Comparison of ENCODE assay signal across 13 cellular contexts in the genomic region with DNA sequence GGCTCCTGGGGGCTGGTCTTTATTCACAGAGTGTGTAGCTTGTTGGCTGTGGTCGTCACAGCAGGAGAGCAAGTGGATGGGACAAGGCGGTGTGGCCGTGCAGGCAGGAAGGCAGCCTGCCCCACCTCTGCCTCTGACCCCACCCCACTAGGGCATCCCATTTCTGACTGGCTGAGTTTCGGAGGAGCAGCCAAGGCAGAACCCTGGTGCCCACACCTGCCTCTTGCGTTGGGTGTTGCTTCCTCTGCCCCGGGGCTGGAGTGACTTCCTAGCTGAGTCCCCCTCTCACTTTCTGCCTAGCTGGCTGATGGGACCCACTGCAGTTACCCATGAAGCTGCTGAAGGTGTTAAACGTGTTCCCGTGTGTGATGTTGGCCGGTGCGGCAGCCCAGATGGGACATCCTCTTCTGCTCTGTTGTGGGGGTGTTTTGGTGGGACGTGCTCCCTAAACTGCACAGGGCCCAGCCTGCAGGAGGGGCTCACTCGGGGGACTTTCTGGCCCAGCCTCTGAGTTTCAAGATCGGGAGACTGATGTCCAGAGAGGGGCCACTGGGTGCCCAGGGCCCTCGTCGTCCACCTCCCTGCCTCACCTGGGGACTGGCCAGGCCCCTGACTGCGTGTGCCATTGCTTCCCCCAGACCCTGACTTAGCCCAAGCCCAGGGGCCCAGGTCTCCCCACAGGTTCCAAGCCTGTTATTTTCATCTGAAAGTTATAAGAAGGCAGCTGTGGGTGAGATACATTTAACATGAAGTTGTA.
DNase-seq lines count a peak whose midpoint lies in the region; ATAC-seq, FAIRE-seq and TF ChIP-seq lines count a peak whose summit lies in the region.
"Had no signal": no experiment of that assay in that cellular context is flagged by ENCODE, and none has a peak within 500 bp of the region (broad histone marks: within the 10 kb centered on the region; RNA-seq: fewer than 3 reads in every experiment).

No MANE protein-coding gene starts in this region.

- H2BK15ac ChIP-seq in mesenchymal stem cell (ENCODE audit: low read depth, poor library complexity, severe bottlenecking): peak overlapping the region; percentile 29

- H3K79me2 ChIP-seq in astrocyte (ENCODE audit: insufficient read depth, low read length): no peaks in the 10 kb centered on the region

- no peak overlapping the region for H2BK12ac ChIP-seq in mesenchymal stem cell (ENCODE audit: low read length in 2 of 2)

- H3K36me3 ChIP-seq in astrocyte (ENCODE audit: insufficient read depth, low read length) (no peaks in the 10 kb centered on the region), mesenchymal stem cell (ENCODE audit: control insufficient read depth in 1 of 2, insufficient read depth in 2 of 2, low read depth in 1 of 2, low read length in 2 of 2) (peaks cover 0 to 7% of the 10 kb centered on the region in 2 experiments)
- H3K36me3 ChIP-seq: BLaER1 treated with 17β-estradiol and CSF1 and Interleukin-3, amounts not matched to agents 10 nM and 100 nM had no signal

- H3K9me3 ChIP-seq in astrocyte (ENCODE audit: insufficient read depth, low read depth, low read length) (no peaks in the 10 kb centered on the region), mesenchymal stem cell (ENCODE audit: control insufficient read depth, low read length) (no peaks in the 10 kb centered on the region)
- H3K9me3 ChIP-seq: BLaER1 treated with 17β-estradiol and CSF1 and Interleukin-3, amounts not matched to agents 10 nM and 100 nM had no signal

- H3K4me3 ChIP-seq in astrocyte (ENCODE audit: insufficient read depth, low read depth, low read length) (no peak overlapping the region), mesenchymal stem cell (ENCODE audit: insufficient read depth in 1 of 2, low read depth in 1 of 2, low read length in 2 of 2) (no peak overlapping the region)
- H3K4me3 ChIP-seq: BLaER1 treated with 17β-estradiol and CSF1 and Interleukin-3, amounts not matched to agents 10 nM and 100 nM had no signal

- H2BK120ac ChIP-seq in mesenchymal stem cell (ENCODE audit: low read depth, low read length): no peak overlapping the region

- H3K27ac Mint-ChIP-seq in astrocyte (ENCODE audit: unreplicated experiment): no peak overlapping the region
- no peak overlapping the region for H3K27ac Mint-ChIP-seq in activated T-helper 1 cell treated with anti-CD3 and anti-CD28 coated beads, Interleukin-12 subunit alpha, Interleukin-12 subunit beta, Interleukin-2, Interleukin-4 antibody, amounts not matched to agents 30 ng/mL and 10 ng/mL and 1 ng/mL, durations not matched to agents 14 hours and 24 hours and 36 hours
- H3K27ac Mint-ChIP-seq: CD4-positive, CD25-positive, alpha-beta regulatory T cell had no signal

- no peak overlapping the region for H3K4me3 Mint-ChIP-seq in astrocyte (ENCODE audit: unreplicated experiment)
- no peak overlapping the region for H3K4me3 Mint-ChIP-seq in activated T-helper 1 cell treated with anti-CD3 and anti-CD28 coated beads, Interleukin-12 subunit alpha, Interleukin-12 subunit beta, Interleukin-2, Interleukin-4 antibody, amounts not matched to agents 30 ng/mL and 10 ng/mL and 1 ng/mL, durations not matched to agents 14 hours and 24 hours and 36 hours
- H3K4me3 Mint-ChIP-seq: CD4-positive, CD25-positive, alpha-beta regulatory T cell had no signal

- H2AFZ ChIP-seq in astrocyte (ENCODE audit: low read depth, low read length) (no peak overlapping the region), mesenchymal stem cell (ENCODE audit: low read depth, low read length) (no peak overlapping the region)

- peaks cover 5% of the 10 kb centered on the region for H3K36me3 Mint-ChIP-seq in astrocyte (ENCODE audit: low read depth, unreplicated experiment)
- no peaks in the 10 kb centered on the region for H3K36me3 Mint-ChIP-seq in activated T-helper 1 cell treated with anti-CD3 and anti-CD28 coated beads, Interleukin-12 subunit alpha, Interleukin-12 subunit beta, Interleukin-2, Interleukin-4 antibody, amounts not matched to agents 30 ng/mL and 10 ng/mL and 1 ng/mL, durations not matched to agents 14 hours and 24 hours and 36 hours (ENCODE audit: low read depth)
- H3K36me3 Mint-ChIP-seq: CD4-positive, CD25-positive, alpha-beta regulatory T cell had no signal

- 81% methylated on average over 15 of the region's 16 CpGs for WGBS in mesenchymal stem cell

- H3K27ac ChIP-seq in astrocyte (ENCODE audit: low read depth, low read length): no peak overlapping the region
- H3K27ac ChIP-seq in mesenchymal stem cell (ENCODE audit: low read length, poor library complexity, severe bottlenecking): no peak overlapping the region
- H3K27ac ChIP-seq: BLaER1 treated with 17β-estradiol and CSF1 and Interleukin-3, amounts not matched to agents 10 nM and 100 nM had no signal

- H3K4me2 ChIP-seq in astrocyte (ENCODE audit: low read length) (peak overlapping the region; percentile 5), mesenchymal stem cell (ENCODE audit: low read length, poor library complexity, severe bottlenecking) (no peak overlapping the region)

- no peak overlapping the region for H3K18ac ChIP-seq in mesenchymal stem cell (ENCODE audit: low read depth in 1 of 2, low read length in 2 of 2)

- no peak overlapping the region for H4K8ac ChIP-seq in mesenchymal stem cell (ENCODE audit: low read length)

- TF ChIP-seq CTCF in astrocyte (IDR thresholded peaks at IDR 0.05; ENCODE audit: insufficient read depth, low read depth, low read length): no peak

- no peak overlapping the region for H3K4ac ChIP-seq in mesenchymal stem cell (ENCODE audit: low read depth in 1 of 2, low read length in 2 of 2)

- H3K27me3 Mint-ChIP-seq in astrocyte (ENCODE audit: low read depth, unreplicated experiment): peaks cover 18% of the 10 kb centered on the region
- no peaks in the 10 kb centered on the region for H3K27me3 Mint-ChIP-seq in activated T-helper 1 cell treated with anti-CD3 and anti-CD28 coated beads, Interleukin-12 subunit alpha, Interleukin-12 subunit beta, Interleukin-2, Interleukin-4 antibody, amounts not matched to agents 30 ng/mL and 10 ng/mL and 1 ng/mL, durations not matched to agents 14 hours and 24 hours and 36 hours (ENCODE audit: insufficient read depth)

- H2AK5ac ChIP-seq in mesenchymal stem cell (ENCODE audit: low read length, severe bottlenecking): no peak overlapping the region

- H3K23ac ChIP-seq in mesenchymal stem cell (ENCODE audit: low read length in 2 of 2): no peak overlapping the region

- H3K27me3 ChIP-seq in astrocyte (ENCODE audit: insufficient read depth, low read length) (no peaks in the 10 kb centered on the region), mesenchymal stem cell (ENCODE audit: control insufficient read depth in 1 of 2, insufficient read depth in 1 of 2, low read length in 2 of 2) (peaks cover 0 to 61% of the 10 kb centered on the region in 2 experiments)
- H3K27me3 ChIP-seq: BLaER1 treated with 17β-estradiol and CSF1 and Interleukin-3, amounts not matched to agents 10 nM and 100 nM had no signal

- FAIRE-seq in astrocyte (lab: Jason Lieb, UNC): no peak
- FAIRE-seq: H54 had no signal

- peaks cover 44% of the 10 kb centered on the region for H3K4me1 ChIP-seq in astrocyte (ENCODE audit: insufficient read depth, low read length)
- H3K4me1 ChIP-seq in mesenchymal stem cell (ENCODE audit: control insufficient read depth, insufficient read depth, low read depth, low read length): peaks cover 47% of the 10 kb centered on the region

- no peaks in the 10 kb centered on the region for H3K79me1 ChIP-seq in mesenchymal stem cell (replicated peaks; ENCODE audit: low read length, poor library complexity, severe bottlenecking)

- no peak overlapping the region for H2BK5ac ChIP-seq in mesenchymal stem cell (ENCODE audit: low read depth, low read length, poor library complexity, severe bottlenecking)

- H3K14ac ChIP-seq in mesenchymal stem cell (ENCODE audit: low read length in 2 of 2): no peak overlapping the region

- peaks cover 14% of the 10 kb centered on the region for H4K20me1 ChIP-seq in astrocyte (ENCODE audit: insufficient read depth, low read length)
- H4K20me1 ChIP-seq: BLaER1 treated with 17β-estradiol and CSF1 and Interleukin-3, amounts not matched to agents 10 nM and 100 nM had no signal

- peak; percentile 67 for DNase-seq in Right ventricle myocardium inferior (ENCODE audit: missing footprints)
- DNase-seq in cardiac septum (ENCODE audit: low spot score): no peak
- no peak for DNase-seq in astrocyte (ENCODE audit: low read depth)
- DNase-seq in mesenchymal stem cell: no peak
- DNase-seq in posterior vena cava (ENCODE audit: low spot score): peak; percentile 73
- no peak for DNase-seq in activated T-helper 1 cell treated with anti-CD3 and anti-CD28 coated beads, Interleukin-12 subunit alpha, Interleukin-12 subunit beta, Interleukin-2, Interleukin-4 antibody, amounts not matched to agents 30 ng/mL and 10 ng/mL and 1 ng/mL, durations not matched to agents 14 hours and 24 hours and 36 hours (ENCODE audit: low spot score)
- no peak for DNase-seq in EL
- DNase-seq in hypothalamus (lab: John Stamatoyannopoulos, UW): no peak
- DNase-seq: ACHN; CD4-positive, CD25-positive, alpha-beta regulatory T cell; DMS53 had no signal

- H3K9me3 Mint-ChIP-seq in astrocyte (ENCODE audit: unreplicated experiment): peaks cover 3% of the 10 kb centered on the region
- no peaks in the 10 kb centered on the region for H3K9me3 Mint-ChIP-seq in activated T-helper 1 cell treated with anti-CD3 and anti-CD28 coated beads, Interleukin-12 subunit alpha, Interleukin-12 subunit beta, Interleukin-2, Interleukin-4 antibody, amounts not matched to agents 30 ng/mL and 10 ng/mL and 1 ng/mL, durations not matched to agents 14 hours and 24 hours and 36 hours

- no peak overlapping the region for H4K91ac ChIP-seq in mesenchymal stem cell (ENCODE audit: low read length)

- ATAC-seq in Right ventricle myocardium inferior: no peak

- H3K9ac ChIP-seq in astrocyte (ENCODE audit: low read length): no peak overlapping the region
- no peak overlapping the region for H3K9ac ChIP-seq in mesenchymal stem cell (ENCODE audit: low read length)
- H3K9ac ChIP-seq: BLaER1 treated with 17β-estradiol and CSF1 and Interleukin-3, amounts not matched to agents 10 nM and 100 nM had no signal

- H3K4me1 Mint-ChIP-seq in astrocyte (ENCODE audit: low read depth, unreplicated experiment): peaks cover 41% of the 10 kb centered on the region
- H3K4me1 Mint-ChIP-seq in activated T-helper 1 cell treated with anti-CD3 and anti-CD28 coated beads, Interleukin-12 subunit alpha, Interleukin-12 subunit beta, Interleukin-2, Interleukin-4 antibody, amounts not matched to agents 30 ng/mL and 10 ng/mL and 1 ng/mL, durations not matched to agents 14 hours and 24 hours and 36 hours (ENCODE audit: low read depth): no peaks in the 10 kb centered on the region
- H3K4me1 Mint-ChIP-seq: CD4-positive, CD25-positive, alpha-beta regulatory T cell had no signal

- intact Hi-C loops in Right ventricle myocardium inferior (cut with DNase I): loop anchor here (2.0 kb wide), 1 partner anchor 140 kb away; a partner anchor contains a TSS
- intact Hi-C loops in cardiac septum (cut with DNase I): no loop called here
- intact Hi-C loops in posterior vena cava (cut with DNase I): no loop called here
- intact Hi-C loops in activated T-helper 1 cell treated with anti-CD3 and anti-CD28 coated beads, Interleukin-12 subunit alpha, Interleukin-12 subunit beta, Interleukin-2, Interleukin-4 antibody, amounts not matched to agents 30 ng/mL and 10 ng/mL and 1 ng/mL, durations not matched to agents 14 hours and 24 hours and 36 hours (cut with micrococcal nuclease): loop anchor here (10.0 kb wide), 1 partner anchor 138 kb away; a partner anchor contains a TSS

Comparison
In these comparisons a context has a peak if more than half of its experiments do, and no peak if none do; other contexts are left out.
1. DNase-seq: peak in Right ventricle myocardium inferior (single experiment) and posterior vena cava (single experiment); none in cardiac septum (single experiment), astrocyte (single experiment), mesenchymal stem cell (single experiment), activated T-helper 1 cell treated with anti-CD3 and anti-CD28 coated beads, Interleukin-12 subunit alpha, Interleukin-12 subunit beta, Interleukin-2, Interleukin-4 antibody, amounts not matched to agents 30 ng/mL and 10 ng/mL and 1 ng/mL, durations not matched to agents 14 hours and 24 hours and 36 hours (single experiment), EL (single experiment) and hypothalamus (0 of 51).
2. intact Hi-C loops: an anchor here in Right ventricle myocardium inferior (2.0 kb wide) and activated T-helper 1 cell treated with anti-CD3 and anti-CD28 coated beads, Interleukin-12 subunit alpha, Interleukin-12 subunit beta, Interleukin-2, Interleukin-4 antibody, amounts not matched to agents 30 ng/mL and 10 ng/mL and 1 ng/mL, durations not matched to agents 14 hours and 24 hours and 36 hours (10.0 kb wide); none called in cardiac septum and posterior vena cava.